1 cellular context compared by ENCODE assay signal in the genomic region with DNA sequence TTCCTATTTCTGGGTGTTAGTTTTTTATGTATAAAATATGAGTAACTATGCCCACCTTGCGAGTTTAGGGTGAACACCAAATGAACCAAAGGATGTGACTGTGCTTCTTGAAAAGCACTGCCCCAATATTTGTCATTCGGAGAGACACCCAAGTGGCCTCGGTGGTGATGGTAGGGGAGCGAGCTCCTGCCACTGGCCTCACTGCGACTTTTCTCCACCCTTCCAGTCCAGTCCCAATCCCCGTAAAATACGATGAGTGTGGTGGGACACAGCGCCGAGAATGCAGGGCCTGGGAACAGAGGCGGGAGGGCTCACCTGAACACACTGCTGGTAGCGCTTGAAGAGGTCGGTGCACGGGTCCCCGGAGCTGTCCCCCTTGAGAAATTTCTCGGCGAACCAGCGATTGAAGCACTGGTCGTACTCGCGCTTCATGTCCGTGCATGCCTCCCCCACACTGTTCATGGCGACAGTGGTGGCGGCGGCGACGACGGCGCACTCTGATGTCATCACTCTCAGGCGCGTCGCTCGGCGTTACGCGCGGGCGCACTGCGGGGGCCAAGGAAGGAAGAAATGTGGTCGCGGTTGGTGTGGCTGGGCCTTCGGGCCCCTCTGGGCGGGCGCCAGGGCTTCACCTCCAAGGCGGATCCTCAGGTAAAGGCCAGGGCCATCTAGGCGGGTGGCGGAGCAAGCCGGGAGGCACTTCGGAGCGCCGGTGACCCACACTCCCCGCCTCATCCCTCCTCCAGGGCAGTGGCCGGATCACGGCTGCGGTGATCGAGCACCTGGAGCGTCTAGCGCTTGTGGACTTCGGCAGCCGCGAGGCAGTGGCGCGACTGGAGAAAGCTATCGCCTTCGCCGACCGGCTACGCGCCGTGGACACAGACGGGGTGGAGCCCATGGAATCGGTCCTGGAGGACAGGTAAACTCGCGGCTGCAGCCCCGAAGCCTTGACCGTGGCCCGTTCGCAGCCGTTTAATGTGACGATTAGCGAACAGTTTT.
TF ChIP-seq lines count a peak whose summit lies in the region.

A gene with protein sequence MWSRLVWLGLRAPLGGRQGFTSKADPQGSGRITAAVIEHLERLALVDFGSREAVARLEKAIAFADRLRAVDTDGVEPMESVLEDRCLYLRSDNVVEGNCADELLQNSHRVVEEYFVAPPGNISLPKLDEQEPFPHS (plus strand): TSS at position 534 of the 999 bp plus-strand sequence. CDS start 37 bp downstream, at position 571.
A gene (minus strand): TSS at position 474 of the 999 bp plus-strand sequence. CDS start 12 bp downstream, at position 462.

TF ChIP-seq in liver, 16 proteins besides CTCF, POLR2A, EP300 and RAD21 (continued from another document):
- TF ChIP-seq, protein P1, sequence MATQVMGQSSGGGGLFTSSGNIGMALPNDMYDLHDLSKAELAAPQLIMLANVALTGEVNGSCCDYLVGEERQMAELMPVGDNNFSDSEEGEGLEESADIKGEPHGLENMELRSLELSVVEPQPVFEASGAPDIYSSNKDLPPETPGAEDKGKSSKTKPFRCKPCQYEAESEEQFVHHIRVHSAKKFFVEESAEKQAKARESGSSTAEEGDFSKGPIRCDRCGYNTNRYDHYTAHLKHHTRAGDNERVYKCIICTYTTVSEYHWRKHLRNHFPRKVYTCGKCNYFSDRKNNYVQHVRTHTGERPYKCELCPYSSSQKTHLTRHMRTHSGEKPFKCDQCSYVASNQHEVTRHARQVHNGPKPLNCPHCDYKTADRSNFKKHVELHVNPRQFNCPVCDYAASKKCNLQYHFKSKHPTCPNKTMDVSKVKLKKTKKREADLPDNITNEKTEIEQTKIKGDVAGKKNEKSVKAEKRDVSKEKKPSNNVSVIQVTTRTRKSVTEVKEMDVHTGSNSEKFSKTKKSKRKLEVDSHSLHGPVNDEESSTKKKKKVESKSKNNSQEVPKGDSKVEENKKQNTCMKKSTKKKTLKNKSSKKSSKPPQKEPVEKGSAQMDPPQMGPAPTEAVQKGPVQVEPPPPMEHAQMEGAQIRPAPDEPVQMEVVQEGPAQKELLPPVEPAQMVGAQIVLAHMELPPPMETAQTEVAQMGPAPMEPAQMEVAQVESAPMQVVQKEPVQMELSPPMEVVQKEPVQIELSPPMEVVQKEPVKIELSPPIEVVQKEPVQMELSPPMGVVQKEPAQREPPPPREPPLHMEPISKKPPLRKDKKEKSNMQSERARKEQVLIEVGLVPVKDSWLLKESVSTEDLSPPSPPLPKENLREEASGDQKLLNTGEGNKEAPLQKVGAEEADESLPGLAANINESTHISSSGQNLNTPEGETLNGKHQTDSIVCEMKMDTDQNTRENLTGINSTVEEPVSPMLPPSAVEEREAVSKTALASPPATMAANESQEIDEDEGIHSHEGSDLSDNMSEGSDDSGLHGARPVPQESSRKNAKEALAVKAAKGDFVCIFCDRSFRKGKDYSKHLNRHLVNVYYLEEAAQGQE (IDR thresholded peaks at IDR 0.05), result peak; percentile 26
- TF ChIP-seq FOXA2 (IDR thresholded peaks at IDR 0.05) (no peak), HNF4A (conservative IDR thresholded peaks at IDR 0.05) (no peak)
